32 cellular contexts compared by ENCODE assay signal in genomic region chr4:40363945-40364344, GRCh38. TPM values are rescaled to one million over a fixed set of nuclear protein-coding genes. Genes with fewer than 3 reads are reported as not detected.
A peak's percentile ranks its signal among the peaks of the same experiment; 100 is the strongest.
DNase-seq lines count a peak whose midpoint lies in the region; ATAC-seq, FAIRE-seq and TF ChIP-seq lines count a peak whose summit lies in the region.
"Had no signal": no experiment of that assay in that cellular context is flagged by ENCODE, and none has a peak within 500 bp of the region (broad histone marks: within the 10 kb centered on the region; RNA-seq: fewer than 3 reads in every experiment).

No MANE protein-coding gene starts in this region.

- H4K20me1 ChIP-seq in GM23338 (replicated peaks; ENCODE audit: insufficient read depth): no peaks in the 10 kb centered on the region

- H3K4me3 Mint-ChIP-seq in GM23338: no peak overlapping the region
- H3K4me3 Mint-ChIP-seq: activated T-cell treated with anti-CD3 and anti-CD28 coated beads, Interleukin-2, amount 50 U/mL, for 72 hours; CD14-positive monocyte; stimulated activated naive B cell treated with anti-CD40 and anti-IgM and Interleukin-4, amounts not matched to agents 10 μg/mL and 1 μg/mL and 100 μg/mL, for 72 hours had no signal

- no peak overlapping the region for H3K4me2 ChIP-seq in GM23338

- H3K4me3 ChIP-seq in GM23338 (no peak overlapping the region), pancreas (no peak overlapping the region)
- H3K4me3 ChIP-seq: gastrocnemius medialis, MG63, SK-N-MC, skin epidermis had no signal

- peaks cover 5% of the 10 kb centered on the region; the same call in 1 of the 2 replicates for H3K4me1 ChIP-seq in GM23338 (ENCODE audit: insufficient read depth)
- H3K4me1 ChIP-seq in pancreas: peaks cover 0 to 9% (median 0%) of the 10 kb centered on the region in 3 donors
- H3K4me1 ChIP-seq: gastrocnemius medialis had no signal

- H3K36me3 ChIP-seq in GM23338 (ENCODE audit: insufficient read depth): no peaks in the 10 kb centered on the region
- no peaks in the 10 kb centered on the region for H3K36me3 ChIP-seq in pancreas
- H3K36me3 ChIP-seq: gastrocnemius medialis, MG63 had no signal

- no peaks in the 10 kb centered on the region for H3F3A ChIP-seq in GM23338 (replicated peaks; ENCODE audit: low read depth)

- FAIRE-seq in pancreas (lab: Jason Lieb, UNC): no peak
- FAIRE-seq: D721Med, GM18507, GM19239, urothelium cell line had no signal

- no peaks in the 10 kb centered on the region for H3K79me2 ChIP-seq in GM23338 (replicated peaks; ENCODE audit: insufficient read depth)

- no peaks in the 10 kb centered on the region for H3K9me3 ChIP-seq in pancreas
- H3K9me3 ChIP-seq: MG63 had no signal

- no peak for ATAC-seq in GM23338
- peak in 3 of 4 donors; percentile 12 to 31 (median 27) for ATAC-seq in pancreas
- ATAC-seq in HG02938 (IDR thresholded peaks at IDR 0.05; ENCODE audit: unreplicated experiment): no peak
- no peak for ATAC-seq in HG02885 (IDR thresholded peaks at IDR 0.05; ENCODE audit: poor library complexity, unreplicated experiment)
- ATAC-seq: activated T-cell treated with anti-CD3 and anti-CD28 coated beads, Interleukin-2, amount 50 U/mL, for 72 hours; gastrocnemius medialis; stimulated activated naive B cell treated with anti-CD40 and anti-IgM and Interleukin-4, amounts not matched to agents 10 μg/mL and 1 μg/mL and 100 μg/mL, for 72 hours had no signal

- DNase-seq in NCI-H187 treated with DMSO at 0.1 percent for 48 hours (lab: John Stamatoyannopoulos, UW) (peak; percentile 69), NCI-H187 (lab: John Stamatoyannopoulos, UW) (no peak), GM23338 (ENCODE audit: low spot score) (no peak), epithelial cell of prostate (ENCODE audit: low read depth, low spot score) (no peak), pancreas (no peak), GM10266 (ENCODE audit: extremely low spot score) (no peak)
- DNase-seq: activated CD4-positive, CD25-positive, alpha-beta regulatory T cell; activated T-cell treated with anti-CD3 and anti-CD28 coated beads, Interleukin-2, amount 50 U/mL, for 72 hours; dermis blood vessel endothelial cell; gastrocnemius medialis; GOT3; hippocampal formation; KG1; MG63; NCI-H1105 treated with DMSO at 0.1 percent for 48 hours; NCI-H2029 treated with DMSO at 0.1 percent for 48 hours; NCI-H446 treated with DMSO at 0.1 percent for 48 hours; retina; stimulated activated naive B cell treated with anti-CD40 and anti-IgM and Interleukin-4, amounts not matched to agents 10 μg/mL and 1 μg/mL and 100 μg/mL, for 72 hours; T-helper 1 cell had no signal

- peaks cover 3% of the 10 kb centered on the region for H3K27me3 Mint-ChIP-seq in GM23338 (ENCODE audit: insufficient read depth, low read depth, poor library complexity)
- H3K27me3 Mint-ChIP-seq: stimulated activated naive B cell treated with anti-CD40 and anti-IgM and Interleukin-4, amounts not matched to agents 10 μg/mL and 1 μg/mL and 100 μg/mL, for 72 hours had no signal

- peak overlapping the region; percentile 86 for H2AFZ ChIP-seq in GM23338

- H3K9me2 ChIP-seq in GM23338 (ENCODE audit: insufficient read depth): peaks cover 2% of the 10 kb centered on the region; the same call in 1 of the 2 replicates

- H3K4me1 Mint-ChIP-seq in GM23338: peaks cover 7% of the 10 kb centered on the region; the same call in 1 of the 3 replicates
- H3K4me1 Mint-ChIP-seq: CD14-positive monocyte had no signal

- H3K27ac ChIP-seq in GM23338 (ENCODE audit: low read depth) (no peak overlapping the region), epithelial cell of prostate (peak overlapping the region; percentile 14), pancreas (peak overlapping the region in 2 of 4 donors; percentile 18)
- H3K27ac ChIP-seq: gastrocnemius medialis, HL-60, SK-N-MC had no signal

- no peak overlapping the region for H3K27ac Mint-ChIP-seq in GM23338
- H3K27ac Mint-ChIP-seq: activated T-cell treated with anti-CD3 and anti-CD28 coated beads, Interleukin-2, amount 50 U/mL, for 72 hours; stimulated activated naive B cell treated with anti-CD40 and anti-IgM and Interleukin-4, amounts not matched to agents 10 μg/mL and 1 μg/mL and 100 μg/mL, for 72 hours had no signal

- TF ChIP-seq CTCF in GM23338 (conservative IDR thresholded peaks at IDR 0.05; ENCODE audit: low read depth in 2 of 2): no peak
- TF ChIP-seq CTCF in pancreas (IDR thresholded peaks at IDR 0.05): no peak
- TF ChIP-seq CTCF in GM10266 (IDR thresholded peaks at IDR 0.05; ENCODE audit: control insufficient read depth, insufficient read depth, low read depth, missing control alignments): no peak

- no peaks in the 10 kb centered on the region; the same call in 2 of the 3 replicates for H3K36me3 Mint-ChIP-seq in GM23338 (ENCODE audit: low read depth)
- H3K36me3 Mint-ChIP-seq: CD14-positive monocyte; stimulated activated naive B cell treated with anti-CD40 and anti-IgM and Interleukin-4, amounts not matched to agents 10 μg/mL and 1 μg/mL and 100 μg/mL, for 72 hours had no signal

- no peaks in the 10 kb centered on the region for H3K27me3 ChIP-seq in GM23338 (ENCODE audit: insufficient read depth)
- no peaks in the 10 kb centered on the region for H3K27me3 ChIP-seq in pancreas
- H3K27me3 ChIP-seq: gastrocnemius medialis, MG63 had no signal

- intact Hi-C loops in pancreas (cut with DNase I): no loop called here

- H3K9me3 Mint-ChIP-seq in GM23338: no peaks in the 10 kb centered on the region; the same call in 2 of the 3 replicates

TF ChIP-seq in GM23338, 12 proteins besides CTCF, POLR2A, EP300 and RAD21 (continues in another document):
- no peak for TF ChIP-seq NANOG (IDR thresholded peaks at IDR 0.05; ENCODE audit: borderline replicate concordance)
- TF ChIP-seq JUNB (IDR thresholded peaks at IDR 0.05; ENCODE audit: unreplicated experiment): no peak
- TF ChIP-seq STAT1 (IDR thresholded peaks at IDR 0.05; ENCODE audit: unreplicated experiment): no peak
- TF ChIP-seq REST (IDR thresholded peaks at IDR 0.05; ENCODE audit: unreplicated experiment): no peak
- no peak for TF ChIP-seq EZH2phosphoT487 (IDR thresholded peaks at IDR 0.05; ENCODE audit: unreplicated experiment)
- no peak for TF ChIP-seq CREB1 (CRISPR knock-in tag; IDR thresholded peaks at IDR 0.05; ENCODE audit: low read depth)

RNA-seq across cellular contexts. Expression of gene CHRNA9, which starts 28.8 kb away (rescaled TPM):
- total RNA-seq in GM23338 (2014; rRNA removed; shearing (Covaris generic)): 0.78 and 5.7 TPM in 2 replicates
- 0.24 and 0.58 TPM in 2 replicates for polyA plus RNA-seq in GM23338 (2016; fragmentation: Nextera tagmentation; extraction: Ambion mirVana)
- not detected for total RNA-seq in pancreas
- polyA plus RNA-seq in pancreas: not detected
- total RNA-seq: activated T-cell treated with anti-CD3 and anti-CD28 coated beads, Interleukin-2, amount 50 U/mL, for 72 hours; dermis blood vessel endothelial cell; fibroblast of lung; gastrocnemius medialis; osteocyte had no signal
- polyA plus RNA-seq: CD14-positive monocyte, fibroblast of lung had no signal

Comparison
In these comparisons a context has a peak if more than half of its experiments do, and no peak if none do; other contexts are left out.
1. ATAC-seq: peak in pancreas (3 of 4); none in GM23338 (single experiment), HG02938 (single experiment) and HG02885 (single experiment).